Comparison of ENCODE assay signal across 10 cellular contexts in genomic region chr18:11994346-11994707, GRCh38. TPM values are rescaled to one million over a fixed set of nuclear protein-coding genes. Genes with fewer than 3 reads are reported as not detected.
DNase-seq lines count a peak whose midpoint lies in the region; ATAC-seq, FAIRE-seq and TF ChIP-seq lines count a peak whose summit lies in the region.
"Had no signal": no experiment of that assay in that cellular context is flagged by ENCODE, and none has a peak within 500 bp of the region (broad histone marks: within the 10 kb centered on the region; RNA-seq: fewer than 3 reads in every experiment).

No MANE protein-coding gene starts in this region.

- no peak overlapping the region for H2AFZ ChIP-seq in H9 (ENCODE audit: low read length)

- no peak overlapping the region for H2AK5ac ChIP-seq in H9 (ENCODE audit: insufficient read length, low read length)

- ATAC-seq in HG02623 (IDR thresholded peaks at IDR 0.05; ENCODE audit: unreplicated experiment): no peak
- ATAC-seq in HG02642 (IDR thresholded peaks at IDR 0.05; ENCODE audit: poor library complexity, unreplicated experiment): no peak

- H4K8ac ChIP-seq in H9 (replicated peaks; ENCODE audit: insufficient read length, low read depth, low read length): no peak overlapping the region

- H2BK12ac ChIP-seq in H9 (ENCODE audit: insufficient read length, low read depth, low read length): no peak overlapping the region

- H3K79me2 ChIP-seq in H9 (ENCODE audit: insufficient read depth, low read length): peaks cover 16% of the 10 kb centered on the region; the same call in 1 of the 2 replicates

- H3K27me3 Mint-ChIP-seq in H9 (ENCODE audit: low read depth) (no peaks in the 10 kb centered on the region; the same call in 1 of the 2 replicates), chondrocyte (ENCODE audit: low read depth) (no peaks in the 10 kb centered on the region)

- H3K23me2 ChIP-seq in H9 (ENCODE audit: insufficient read length, low read depth, low read length, poor library complexity, severe bottlenecking): no peaks in the 10 kb centered on the region

- H3K9me3 ChIP-seq in H9 (ENCODE audit: control insufficient read depth, low read depth, low read length): no peaks in the 10 kb centered on the region
- no peaks in the 10 kb centered on the region for H3K9me3 ChIP-seq in kidney (ENCODE audit: control insufficient read depth in 1 of 2, low read length in 2 of 2)
- H3K9me3 ChIP-seq in stomach: no peaks in the 10 kb centered on the region

- peak overlapping the region; percentile 65 for H3K4me2 ChIP-seq in H9 (ENCODE audit: insufficient read depth, insufficient read length, low read length)

- intact Hi-C loops in kidney (cut with DNase I) (no loop called here), stomach (cut with DNase I; ENCODE audit: low total_unique reads) (loop anchor here (5.0 kb wide), 1 partner anchor 57 kb away; no protein-coding TSS in a partner anchor)

- CTCF ChIA-PET in GM10248 (lab: Yijun Ruan, JAX): interaction anchor here (0.9 to 12.7 kb wide), 16 partner anchors 8 to 339 kb away, joined by 3 to 324 read pairs (median 10); partner anchors contain the start of gene IMPA2

- H3K18ac ChIP-seq in H9 (ENCODE audit: insufficient read length, low read depth, low read length): no peak overlapping the region

- H3K4me1 ChIP-seq in H9 (ENCODE audit: insufficient read depth, low read length): peaks cover 14% of the 10 kb centered on the region; the same call in 1 of the 2 replicates
- peaks cover 69 to 76% of the 10 kb centered on the region in 2 donors for H3K4me1 ChIP-seq in kidney (ENCODE audit: control insufficient read depth in 1 of 2, insufficient read depth in 1 of 2, low read depth in 1 of 2, low read length in 2 of 2)
- H3K4me1 ChIP-seq in stomach: peaks cover 42 to 77% (median 71%) of the 10 kb centered on the region in 4 donors

- no peak overlapping the region for H3K4me3 Mint-ChIP-seq in H9
- H3K4me3 Mint-ChIP-seq in chondrocyte (ENCODE audit: unreplicated experiment): no peak overlapping the region

- no peak for TF ChIP-seq EP300 in stomach (IDR thresholded peaks at IDR 0.05)

- TF ChIP-seq CTCF in H9 (conservative IDR thresholded peaks at IDR 0.05) (no peak), chondrocyte (IDR thresholded peaks at IDR 0.05) (no peak), kidney (IDR thresholded peaks at IDR 0.05; ENCODE audit: borderline replicate concordance, extremely low read depth, insufficient read depth) (no peak), stomach (IDR thresholded peaks at IDR 0.05) (no peak), GM10248 (IDR thresholded peaks at IDR 0.05; ENCODE audit: control extremely low read depth, extremely low read depth, low read depth, missing control alignments) (no peak)

- no peak for FAIRE-seq in kidney (lab: Jason Lieb, UNC)

- POLR2A ChIA-PET in GM10248 (lab: Yijun Ruan, JAX): no interaction called here

- H3K4ac ChIP-seq in H9 (ENCODE audit: low read depth, low read length): no peak overlapping the region

- H2BK15ac ChIP-seq in H9 (ENCODE audit: low read depth, low read length): no peak overlapping the region

- H3K56ac ChIP-seq in H9 (ENCODE audit: insufficient read length, low read depth, low read length): no peak overlapping the region

- H3K27me3 ChIP-seq in H9 (ENCODE audit: insufficient read depth, low read length): no peaks in the 10 kb centered on the region
- H3K27me3 ChIP-seq in stomach: no peaks in the 10 kb centered on the region
- H3K27me3 ChIP-seq: cardiac muscle cell had no signal

- H4K5ac ChIP-seq in H9 (ENCODE audit: insufficient read length, low read depth, low read length): no peak overlapping the region

- H4K20me1 ChIP-seq in H9 (ENCODE audit: control insufficient read depth, insufficient read depth, insufficient read length): peaks cover 2% of the 10 kb centered on the region

- H3K9ac ChIP-seq in H9 (ENCODE audit: extremely low read depth, insufficient read length, low read length) (no peak overlapping the region), kidney (ENCODE audit: low read length in 2 of 2) (peak overlapping the region in 1 of 2 donors; percentile 75)

- H3K4me3 ChIP-seq in kidney (ENCODE audit: low read length in 2 of 2): peak overlapping the region; percentile 40 to 64
- H3K4me3 ChIP-seq in stomach: no peak overlapping the region
- H3K4me3 ChIP-seq: cardiac muscle cell had no signal

- H3K4me1 Mint-ChIP-seq in H9: peaks cover 46 to 56% of the 10 kb centered on the region in 2 experiments
- peaks cover 22% of the 10 kb centered on the region for H3K4me1 Mint-ChIP-seq in chondrocyte (ENCODE audit: low read depth)

- H3K36me3 ChIP-seq in kidney (ENCODE audit: control insufficient read depth in 1 of 2, insufficient read depth in 2 of 2, low read length in 2 of 2) (peaks cover 0 to 3% of the 10 kb centered on the region in 2 donors), stomach (peaks cover 0 to 4% (median 4%) of the 10 kb centered on the region in 4 donors)
- H3K36me3 ChIP-seq: cardiac muscle cell had no signal

- H2BK5ac ChIP-seq in H9 (ENCODE audit: insufficient read length, low read length): no peak overlapping the region

- no peak for TF ChIP-seq POLR2A in stomach (IDR thresholded peaks at IDR 0.05)

- H3K14ac ChIP-seq in H9 (ENCODE audit: insufficient read depth, low read length): no peak overlapping the region

- no peaks in the 10 kb centered on the region for H3K9me3 Mint-ChIP-seq in H9
- H3K9me3 Mint-ChIP-seq in chondrocyte (ENCODE audit: low read depth): no peaks in the 10 kb centered on the region

- WGBS in H9 (ENCODE audit: extremely low coverage, insufficient read length, low lambda C conversion rate): no CpG with 5 or more reads among the region's 4 CpGs
- 23 to 53% (median 28%) methylated on average over 4 of the region's 4 CpGs for WGBS in stomach, 5 donors

- H3K79me1 ChIP-seq in H9 (ENCODE audit: insufficient read depth, low read depth, low read length, poor library complexity, severe bottlenecking): peaks cover 10% of the 10 kb centered on the region

- H3K23ac ChIP-seq in H9 (ENCODE audit: insufficient read length, low read depth, low read length): no peak overlapping the region

- H3K27ac Mint-ChIP-seq in H9 (peak overlapping the region; percentile 54 to 87 (median 80); a peak in 2 of 7 replicates), chondrocyte (ENCODE audit: unreplicated experiment) (peak overlapping the region; percentile 65)

- H2BK20ac ChIP-seq in H9 (ENCODE audit: low read depth, low read length, poor library complexity, severe bottlenecking): no peak overlapping the region

- no peak overlapping the region for H2BK120ac ChIP-seq in H9 (ENCODE audit: low read depth, low read length, poor library complexity, severe bottlenecking)

- H3T11ph ChIP-seq in H9 (ENCODE audit: low read length): no peak overlapping the region

- peaks cover 6 to 14% (median 8%) of the 10 kb centered on the region in 3 experiments; a peak in 6 of 7 replicates for H3K36me3 Mint-ChIP-seq in H9 (ENCODE audit: insufficient read depth in 1 of 3, low read depth in 3 of 3)
- H3K36me3 Mint-ChIP-seq in chondrocyte (ENCODE audit: low read depth): no peaks in the 10 kb centered on the region

- no peak overlapping the region for H3K27ac ChIP-seq in H9 (ENCODE audit: insufficient read length, low read depth, low read length)
- H3K27ac ChIP-seq in kidney (ENCODE audit: low read depth in 2 of 2, low read length in 2 of 2): peak overlapping the region; percentile 93 to 96
- peak overlapping the region; percentile 74 to 88 (median 83) for H3K27ac ChIP-seq in stomach
- H3K27ac ChIP-seq: cardiac muscle cell had no signal

- no peak for DNase-seq in H9
- no peak for DNase-seq in chondrocyte (ENCODE audit: low spot score)
- peak; percentile 77 for DNase-seq in kidney
- peak; percentile 82 for DNase-seq in stomach
- DNase-seq in activated T-cell treated with anti-CD3 and anti-CD28 coated beads, Interleukin-2, amount 50 U/mL, for 1 hour: no peak
- DNase-seq in GM10248 (ENCODE audit: extremely low spot score): no peak
- DNase-seq: KG1 had no signal

- H4K91ac ChIP-seq in H9 (ENCODE audit: insufficient read length, low read depth, low read length): no peak overlapping the region

RNA-seq across cellular contexts. Expression of gene IMPA2, which starts 13.0 kb away (rescaled TPM):
- total RNA-seq in H9 (2021) (69.1 and 73.8 TPM in 2 replicates), chondrocyte (10.8 to 25.1 TPM (median 10.9 TPM) in 3 replicates), kidney (157 TPM), stomach (100 to 1,000 TPM in 3 of 5 donors, 10 to 100 TPM in 2; 75.2 to 263 (median 138) TPM)
- polyA plus RNA-seq in kidney (ENCODE audit: insufficient read depth, low read depth, low replicate concordance) (348 TPM), stomach (10 to 100 TPM; 61.0 to 79.9 (median 64.5) TPM)

Comparison
In these comparisons a context has a peak if more than half of its experiments do, and no peak if none do; other contexts are left out.
1. DNase-seq: peak in kidney (single experiment) and stomach (single experiment); none in H9 (single experiment), chondrocyte (single experiment), activated T-cell treated with anti-CD3 and anti-CD28 coated beads, Interleukin-2, amount 50 U/mL, for 1 hour (single experiment) and GM10248 (single experiment).
2. H3K4me3 ChIP-seq: peak in kidney (2 of 2); none in stomach (0 of 4).